Comparison of ENCODE assay signal across 1 cellular context in the genomic region with DNA sequence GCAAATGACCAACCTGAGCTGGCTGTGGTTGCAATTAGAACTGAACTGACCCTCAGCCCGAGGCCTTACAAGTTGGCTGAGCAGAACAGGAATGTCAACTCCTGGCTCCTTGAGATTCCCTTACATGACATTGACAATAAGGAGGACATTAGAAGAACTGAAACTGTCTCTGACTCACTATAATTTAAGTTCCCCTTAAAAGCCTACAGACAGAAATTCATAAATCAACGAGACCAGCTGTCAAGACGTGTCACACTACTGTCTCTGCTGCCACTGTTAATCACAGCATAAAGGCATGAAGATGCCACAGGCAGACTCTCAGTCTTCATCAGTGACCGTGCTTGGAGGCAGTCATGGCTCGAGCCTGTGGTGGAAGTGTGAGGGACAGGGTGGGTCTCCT.
TF ChIP-seq lines count a peak whose summit lies in the region.

No MANE protein-coding gene starts in this region.

TF ChIP-seq in HepG2, 621 proteins besides CTCF, POLR2A, EP300 and RAD21 (continued from another document):
- TF ChIP-seq, protein P1, sequence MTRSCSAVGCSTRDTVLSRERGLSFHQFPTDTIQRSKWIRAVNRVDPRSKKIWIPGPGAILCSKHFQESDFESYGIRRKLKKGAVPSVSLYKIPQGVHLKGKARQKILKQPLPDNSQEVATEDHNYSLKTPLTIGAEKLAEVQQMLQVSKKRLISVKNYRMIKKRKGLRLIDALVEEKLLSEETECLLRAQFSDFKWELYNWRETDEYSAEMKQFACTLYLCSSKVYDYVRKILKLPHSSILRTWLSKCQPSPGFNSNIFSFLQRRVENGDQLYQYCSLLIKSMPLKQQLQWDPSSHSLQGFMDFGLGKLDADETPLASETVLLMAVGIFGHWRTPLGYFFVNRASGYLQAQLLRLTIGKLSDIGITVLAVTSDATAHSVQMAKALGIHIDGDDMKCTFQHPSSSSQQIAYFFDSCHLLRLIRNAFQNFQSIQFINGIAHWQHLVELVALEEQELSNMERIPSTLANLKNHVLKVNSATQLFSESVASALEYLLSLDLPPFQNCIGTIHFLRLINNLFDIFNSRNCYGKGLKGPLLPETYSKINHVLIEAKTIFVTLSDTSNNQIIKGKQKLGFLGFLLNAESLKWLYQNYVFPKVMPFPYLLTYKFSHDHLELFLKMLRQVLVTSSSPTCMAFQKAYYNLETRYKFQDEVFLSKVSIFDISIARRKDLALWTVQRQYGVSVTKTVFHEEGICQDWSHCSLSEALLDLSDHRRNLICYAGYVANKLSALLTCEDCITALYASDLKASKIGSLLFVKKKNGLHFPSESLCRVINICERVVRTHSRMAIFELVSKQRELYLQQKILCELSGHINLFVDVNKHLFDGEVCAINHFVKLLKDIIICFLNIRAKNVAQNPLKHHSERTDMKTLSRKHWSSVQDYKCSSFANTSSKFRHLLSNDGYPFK (CRISPR knock-in tag; IDR thresholded peaks at IDR 0.05; ENCODE audit: borderline replicate concordance) = no peak
- no peak for TF ChIP-seq THYN1 (CRISPR knock-in tag; IDR thresholded peaks at IDR 0.05; ENCODE audit: borderline replicate concordance, low read depth)
- TF ChIP-seq, protein P2, sequence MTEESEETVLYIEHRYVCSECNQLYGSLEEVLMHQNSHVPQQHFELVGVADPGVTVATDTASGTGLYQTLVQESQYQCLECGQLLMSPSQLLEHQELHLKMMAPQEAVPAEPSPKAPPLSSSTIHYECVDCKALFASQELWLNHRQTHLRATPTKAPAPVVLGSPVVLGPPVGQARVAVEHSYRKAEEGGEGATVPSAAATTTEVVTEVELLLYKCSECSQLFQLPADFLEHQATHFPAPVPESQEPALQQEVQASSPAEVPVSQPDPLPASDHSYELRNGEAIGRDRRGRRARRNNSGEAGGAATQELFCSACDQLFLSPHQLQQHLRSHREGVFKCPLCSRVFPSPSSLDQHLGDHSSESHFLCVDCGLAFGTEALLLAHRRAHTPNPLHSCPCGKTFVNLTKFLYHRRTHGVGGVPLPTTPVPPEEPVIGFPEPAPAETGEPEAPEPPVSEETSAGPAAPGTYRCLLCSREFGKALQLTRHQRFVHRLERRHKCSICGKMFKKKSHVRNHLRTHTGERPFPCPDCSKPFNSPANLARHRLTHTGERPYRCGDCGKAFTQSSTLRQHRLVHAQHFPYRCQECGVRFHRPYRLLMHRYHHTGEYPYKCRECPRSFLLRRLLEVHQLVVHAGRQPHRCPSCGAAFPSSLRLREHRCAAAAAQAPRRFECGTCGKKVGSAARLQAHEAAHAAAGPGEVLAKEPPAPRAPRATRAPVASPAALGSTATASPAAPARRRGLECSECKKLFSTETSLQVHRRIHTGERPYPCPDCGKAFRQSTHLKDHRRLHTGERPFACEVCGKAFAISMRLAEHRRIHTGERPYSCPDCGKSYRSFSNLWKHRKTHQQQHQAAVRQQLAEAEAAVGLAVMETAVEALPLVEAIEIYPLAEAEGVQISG (CRISPR knock-in tag; IDR thresholded peaks at IDR 0.05) = no peak
- TF ChIP-seq RNF2 (conservative IDR thresholded peaks at IDR 0.05; ENCODE audit: low read depth) = no peak
- TF ChIP-seq RBM39 (IDR thresholded peaks at IDR 0.05; ENCODE audit: low read depth, low read length, poor library complexity, severe bottlenecking) = no peak
- no peak for TF ChIP-seq FOXK2 (IDR thresholded peaks at IDR 0.05)
- TF ChIP-seq CAMTA2 (CRISPR knock-in tag; IDR thresholded peaks at IDR 0.05; ENCODE audit: borderline replicate concordance) = no peak
- no peak for TF ChIP-seq ZNF496 (CRISPR knock-in tag; IDR thresholded peaks at IDR 0.05; ENCODE audit: insufficient replicate concordance)
- TF ChIP-seq MEIS2 (CRISPR knock-in tag; IDR thresholded peaks at IDR 0.05) = no peak
- TF ChIP-seq ZNF335 (CRISPR knock-in tag; IDR thresholded peaks at IDR 0.05) = no peak
- TF ChIP-seq, protein P3, sequence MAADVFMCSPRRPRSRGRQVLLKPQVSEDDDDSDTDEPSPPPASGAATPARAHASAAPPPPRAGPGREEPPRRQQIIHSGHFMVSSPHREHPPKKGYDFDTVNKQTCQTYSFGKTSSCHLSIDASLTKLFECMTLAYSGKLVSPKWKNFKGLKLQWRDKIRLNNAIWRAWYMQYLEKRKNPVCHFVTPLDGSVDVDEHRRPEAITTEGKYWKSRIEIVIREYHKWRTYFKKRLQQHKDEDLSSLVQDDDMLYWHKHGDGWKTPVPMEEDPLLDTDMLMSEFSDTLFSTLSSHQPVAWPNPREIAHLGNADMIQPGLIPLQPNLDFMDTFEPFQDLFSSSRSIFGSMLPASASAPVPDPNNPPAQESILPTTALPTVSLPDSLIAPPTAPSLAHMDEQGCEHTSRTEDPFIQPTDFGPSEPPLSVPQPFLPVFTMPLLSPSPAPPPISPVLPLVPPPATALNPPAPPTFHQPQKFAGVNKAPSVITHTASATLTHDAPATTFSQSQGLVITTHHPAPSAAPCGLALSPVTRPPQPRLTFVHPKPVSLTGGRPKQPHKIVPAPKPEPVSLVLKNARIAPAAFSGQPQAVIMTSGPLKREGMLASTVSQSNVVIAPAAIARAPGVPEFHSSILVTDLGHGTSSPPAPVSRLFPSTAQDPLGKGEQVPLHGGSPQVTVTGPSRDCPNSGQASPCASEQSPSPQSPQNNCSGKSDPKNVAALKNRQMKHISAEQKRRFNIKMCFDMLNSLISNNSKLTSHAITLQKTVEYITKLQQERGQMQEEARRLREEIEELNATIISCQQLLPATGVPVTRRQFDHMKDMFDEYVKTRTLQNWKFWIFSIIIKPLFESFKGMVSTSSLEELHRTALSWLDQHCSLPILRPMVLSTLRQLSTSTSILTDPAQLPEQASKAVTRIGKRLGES (CRISPR knock-in tag; IDR thresholded peaks at IDR 0.05; ENCODE audit: borderline replicate concordance) = no peak
- no peak for TF ChIP-seq KAT7 (CRISPR knock-in tag; IDR thresholded peaks at IDR 0.05; ENCODE audit: borderline replicate concordance)
TF ChIP-seq in HepG2: peak in this region for 0.
